9 cellular contexts compared by ENCODE assay signal in genomic region chr1:62689524-62689923, GRCh38. TPM values are rescaled to one million over a fixed set of nuclear protein-coding genes. Genes with fewer than 3 reads are reported as not detected.
DNase-seq lines count a peak whose midpoint lies in the region; ATAC-seq and TF ChIP-seq lines count a peak whose summit lies in the region.
"Had no signal": no experiment of that assay in that cellular context is flagged by ENCODE, and none has a peak within 500 bp of the region (broad histone marks: within the 10 kb centered on the region; RNA-seq: fewer than 3 reads in every experiment).

No MANE protein-coding gene starts in this region.

- no peaks in the 10 kb centered on the region for H3K9me3 Mint-ChIP-seq in mesothelial cell of epicardium

- H3K27me3 ChIP-seq in AG04450 (ENCODE audit: control insufficient read depth, insufficient read depth, low read length) (no peaks in the 10 kb centered on the region), HUES6 (ENCODE audit: control insufficient read depth, insufficient read depth, low read length) (no peaks in the 10 kb centered on the region)

- H3K27me3 Mint-ChIP-seq in mesothelial cell of epicardium (ENCODE audit: low read depth): no peaks in the 10 kb centered on the region

- peak overlapping the region; percentile 84 for H3K4me3 ChIP-seq in AG04450 (ENCODE audit: low read depth, low read length)
- peak overlapping the region; percentile 53 for H3K4me3 ChIP-seq in HUES6 (ENCODE audit: low read depth, low read length)
- peak overlapping the region in 1 of 2 donors; percentile 19 for H3K4me3 ChIP-seq in cardiac fibroblast (replicated peaks in 1 of 2; ENCODE audit: low read depth in 2 of 2, low read length in 2 of 2)

- ATAC-seq in GM18520 (IDR thresholded peaks at IDR 0.05; ENCODE audit: unreplicated experiment) (no peak), GM18519 (IDR thresholded peaks at IDR 0.05; ENCODE audit: low FRiP score, unreplicated experiment) (no peak), HG03342 (IDR thresholded peaks at IDR 0.05; ENCODE audit: unreplicated experiment) (no peak)

- DNase-seq in AG04450 (ENCODE audit: low read depth, low spot score) (peak; percentile 43), cardiac fibroblast (ENCODE audit: low read depth in 2 of 2) (peak; percentile 56 to 87), mesothelial cell of epicardium (ENCODE audit: low spot score in 2 of 2, unreplicated experiment in 2 of 2) (no peak), NCI-H2081 treated with DMSO at 0.1 percent for 48 hours (lab: John Stamatoyannopoulos, UW) (no peak)
- DNase-seq: NCI-H187 had no signal

- peak overlapping the region; percentile 58 for H3K4me3 Mint-ChIP-seq in mesothelial cell of epicardium

- H3K27ac ChIP-seq in AG04450 (ENCODE audit: low read depth, low read length) (peak overlapping the region; percentile 22), HUES6 (ENCODE audit: low read depth, low read length) (no peak overlapping the region)

- CTCF ChIA-PET in AG04450 (lab: Charles Lee): interaction anchor here (0.6 to 3.8 kb wide), 3 partner anchors 40 to 182 kb away, joined by 3 to 23 read pairs (median 4); no protein-coding TSS in a partner anchor

- H3K36me3 Mint-ChIP-seq in mesothelial cell of epicardium: peaks cover 4% of the 10 kb centered on the region

- peaks cover 19% of the 10 kb centered on the region for H3K4me1 ChIP-seq in HUES6 (ENCODE audit: control insufficient read depth, insufficient read depth, low read length)

- H3K27ac Mint-ChIP-seq in mesothelial cell of epicardium: peak overlapping the region; percentile 81

- no peaks in the 10 kb centered on the region for H3K36me3 ChIP-seq in HUES6 (ENCODE audit: control insufficient read depth, insufficient read depth, low read length)

- H3K4me1 Mint-ChIP-seq in mesothelial cell of epicardium: peaks cover 46% of the 10 kb centered on the region

- no peak overlapping the region for H3K9ac ChIP-seq in HUES6 (ENCODE audit: low read length)

- TF ChIP-seq CTCF in AG04450 (IDR thresholded peaks at IDR 0.05; ENCODE audit: low read depth, low read length) (no peak), cardiac fibroblast (IDR thresholded peaks at IDR 0.05; ENCODE audit: low read depth, low read length) (no peak), mesothelial cell of epicardium (IDR thresholded peaks at IDR 0.05; ENCODE audit: unreplicated experiment) (no peak)

- no peaks in the 10 kb centered on the region for H3K9me3 ChIP-seq in AG04450 (ENCODE audit: control insufficient read depth, insufficient read depth, low read length)
- H3K9me3 ChIP-seq in HUES6 (ENCODE audit: control insufficient read depth, insufficient read depth, low read depth, low read length): no peaks in the 10 kb centered on the region; the same call in 1 of the 2 replicates

- POLR2A ChIA-PET in AG04450 (lab: Yijun Ruan, JAX): interaction anchor here (1.1 to 1.4 kb wide), 3 partner anchors 12 to 47 kb away, joined by 3 to 4 read pairs (median 4); no protein-coding TSS in a partner anchor

RNA-seq across cellular contexts. Expression of gene DOCK7, which starts 1.3 kb away (rescaled TPM):
- 79.6 and 111 TPM in 2 replicates for polyA plus RNA-seq in AG04450 (2011; rRNA removed)
- polyA minus RNA-seq in AG04450 (2011; rRNA and poly(A)+ RNA removed): 119 and 179 TPM in 2 replicates
- 59.5 to 63.7 TPM (median 63.6 TPM) in 3 replicates for total RNA-seq in mesothelial cell of epicardium

Comparison
In these comparisons a context has a peak if more than half of its experiments do, and no peak if none do; other contexts are left out.
1. DNase-seq: peak in AG04450 (single experiment) and cardiac fibroblast (2 of 2); none in mesothelial cell of epicardium (0 of 2) and NCI-H2081 treated with DMSO at 0.1 percent for 48 hours (single experiment).